In genomic region chr3:32325957-32326356, GRCh38 we compare ENCODE assay signal across 1 cellular context.
A peak's percentile ranks its signal among the peaks of the same experiment; 100 is the strongest.
TF ChIP-seq lines count a peak whose summit lies in the region.

No MANE protein-coding gene starts in this region.

TF ChIP-seq in H1, 55 proteins besides CTCF, POLR2A, EP300 and RAD21:
- TF ChIP-seq SRF (IDR thresholded peaks at IDR 0.05; ENCODE audit: low read depth, low read length) (no peak), MAFK (IDR thresholded peaks at IDR 0.05; ENCODE audit: low read depth, low read length) (peak; percentile 64; the same call in 1 of the 2 replicates)
